In genomic region chr17:36889955-36890354, GRCh38 we compare ENCODE assay signal across 1 cellular context.
TF ChIP-seq lines count a peak whose summit lies in the region.

No MANE protein-coding gene starts in this region.

TF ChIP-seq in SK-N-SH treated with all-trans-retinoic acid at 6 μM for 48 hours, 23 proteins besides CTCF, POLR2A, EP300 and RAD21 (continued from another document):
- TF ChIP-seq, protein P1, sequence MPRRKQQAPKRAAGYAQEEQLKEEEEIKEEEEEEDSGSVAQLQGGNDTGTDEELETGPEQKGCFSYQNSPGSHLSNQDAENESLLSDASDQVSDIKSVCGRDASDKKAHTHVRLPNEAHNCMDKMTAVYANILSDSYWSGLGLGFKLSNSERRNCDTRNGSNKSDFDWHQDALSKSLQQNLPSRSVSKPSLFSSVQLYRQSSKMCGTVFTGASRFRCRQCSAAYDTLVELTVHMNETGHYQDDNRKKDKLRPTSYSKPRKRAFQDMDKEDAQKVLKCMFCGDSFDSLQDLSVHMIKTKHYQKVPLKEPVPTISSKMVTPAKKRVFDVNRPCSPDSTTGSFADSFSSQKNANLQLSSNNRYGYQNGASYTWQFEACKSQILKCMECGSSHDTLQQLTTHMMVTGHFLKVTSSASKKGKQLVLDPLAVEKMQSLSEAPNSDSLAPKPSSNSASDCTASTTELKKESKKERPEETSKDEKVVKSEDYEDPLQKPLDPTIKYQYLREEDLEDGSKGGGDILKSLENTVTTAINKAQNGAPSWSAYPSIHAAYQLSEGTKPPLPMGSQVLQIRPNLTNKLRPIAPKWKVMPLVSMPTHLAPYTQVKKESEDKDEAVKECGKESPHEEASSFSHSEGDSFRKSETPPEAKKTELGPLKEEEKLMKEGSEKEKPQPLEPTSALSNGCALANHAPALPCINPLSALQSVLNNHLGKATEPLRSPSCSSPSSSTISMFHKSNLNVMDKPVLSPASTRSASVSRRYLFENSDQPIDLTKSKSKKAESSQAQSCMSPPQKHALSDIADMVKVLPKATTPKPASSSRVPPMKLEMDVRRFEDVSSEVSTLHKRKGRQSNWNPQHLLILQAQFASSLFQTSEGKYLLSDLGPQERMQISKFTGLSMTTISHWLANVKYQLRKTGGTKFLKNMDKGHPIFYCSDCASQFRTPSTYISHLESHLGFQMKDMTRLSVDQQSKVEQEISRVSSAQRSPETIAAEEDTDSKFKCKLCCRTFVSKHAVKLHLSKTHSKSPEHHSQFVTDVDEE (CRISPR knock-in tag; IDR thresholded peaks at IDR 0.05) = no peak
- TF ChIP-seq ESRRG (CRISPR knock-in tag; IDR thresholded peaks at IDR 0.05) = no peak
- TF ChIP-seq ZFP3 (CRISPR knock-in tag; IDR thresholded peaks at IDR 0.05) = no peak
